10 cellular contexts compared by ENCODE assay signal in genomic region chr12:19234171-19234704, GRCh38.
DNase-seq lines count a peak whose midpoint lies in the region; ATAC-seq and TF ChIP-seq lines count a peak whose summit lies in the region.
"Had no signal": no experiment of that assay in that cellular context is flagged by ENCODE, and none has a peak within 500 bp of the region (broad histone marks: within the 10 kb centered on the region; RNA-seq: fewer than 3 reads in every experiment).

No MANE protein-coding gene starts in this region.

- H3K4me1 ChIP-seq in HEK293 (ENCODE audit: control insufficient read depth, insufficient read depth, low read length) (peaks cover 22% of the 10 kb centered on the region), gastroesophageal sphincter (peaks cover 20 to 67% (median 20%) of the 10 kb centered on the region in 3 donors), rectal smooth muscle tissue (ENCODE audit: control insufficient read depth, insufficient read depth, low read length) (peaks cover 7% of the 10 kb centered on the region)

- no peak for TF ChIP-seq POLR2A in gastroesophageal sphincter (IDR thresholded peaks at IDR 0.05)

- no peaks in the 10 kb centered on the region for H3K36me3 ChIP-seq in HEK293 (ENCODE audit: control insufficient read depth in 2 of 2, insufficient read depth in 1 of 2, low read length in 2 of 2)
- H3K36me3 ChIP-seq in gastroesophageal sphincter, result peaks cover 0 to 8% of the 10 kb centered on the region in 2 donors
- H3K36me3 ChIP-seq in rectal smooth muscle tissue (ENCODE audit: control insufficient read depth, insufficient read depth, low read length), result no peaks in the 10 kb centered on the region

- H3K27ac ChIP-seq in HEK293 (ENCODE audit: extremely low read depth, low read depth, low read length) (peak overlapping the region; percentile 18; the same call in 1 of the 2 replicates), gastroesophageal sphincter (peak overlapping the region; percentile 5 to 77 (median 70)), rectal smooth muscle tissue (ENCODE audit: low read depth, low read length) (peak overlapping the region; percentile 43)

- WGBS in gastroesophageal sphincter (ENCODE audit: low coverage in 1 of 2), 2 donors, result 10 to 26% methylated on average over 3 of the region's 3 CpGs

- H3K9me3 ChIP-seq in HEK293 (ENCODE audit: control insufficient read depth, insufficient read depth, low read depth, low read length) (no peaks in the 10 kb centered on the region), gastroesophageal sphincter (peaks cover 0 to 8% (median 0%) of the 10 kb centered on the region in 3 donors)

- TF ChIP-seq CTCF in HEK293 (tag by site-specific recombination; IDR thresholded peaks at IDR 0.05) (no peak), gastroesophageal sphincter (IDR thresholded peaks at IDR 0.05) (no peak)

- no peak for TF ChIP-seq EP300 in gastroesophageal sphincter (IDR thresholded peaks at IDR 0.05)

- POLR2A ChIA-PET in HEK293 (lab: Yijun Ruan, JAX), result no interaction called here

- no peak overlapping the region for H3K9ac ChIP-seq in rectal smooth muscle tissue (ENCODE audit: low read length)

- DNase-seq in hippocampal formation (lab: John Stamatoyannopoulos, UW), result no peak
- no peak for DNase-seq in activated CD4-positive, alpha-beta T cell treated with anti-CD3 and anti-CD28 coated beads, Interleukin-2, amount 50 U/mL, for 1 hour
- no peak for DNase-seq in T-helper 1 cell
- DNase-seq: stimulated activated CD8-positive, alpha-beta memory T cell treated with anti-CD3 and anti-CD28 coated beads, Interleukin-4, amount 100 ng/mL, for 48 hours had no signal

- ATAC-seq in SK-N-SH treated with all-trans-retinoic acid at 6 μM for 48 hours (peak; percentile 59), gastroesophageal sphincter (no peak), HG02973 (IDR thresholded peaks at IDR 0.05; ENCODE audit: unreplicated experiment) (no peak)
- ATAC-seq: activated T-helper 17 cell treated with anti-CD3 and anti-CD28 coated beads, Interleukin-2, amount 50 U/mL, for 72 hours had no signal

- CTCF ChIA-PET in HEK293 (lab: Yijun Ruan, JAX), result interaction anchor here (0.6 kb wide), 2 partner anchors 17 to 161 kb away, joined by 3 to 4 read pairs; no protein-coding TSS in a partner anchor

- H3K4me3 ChIP-seq in HEK293 (ENCODE audit: low read depth, low read length), result no peak overlapping the region
- no peak overlapping the region for H3K4me3 ChIP-seq in gastroesophageal sphincter
- H3K4me3 ChIP-seq in rectal smooth muscle tissue (ENCODE audit: low read length), result no peak overlapping the region

- H3K27me3 ChIP-seq in gastroesophageal sphincter, result no peaks in the 10 kb centered on the region
- H3K27me3 ChIP-seq in rectal smooth muscle tissue (ENCODE audit: control insufficient read depth, insufficient read depth, low read length), result no peaks in the 10 kb centered on the region

TF ChIP-seq in HEK293, 187 proteins besides CTCF, POLR2A, EP300 and RAD21 (continues in another document):
- TF ChIP-seq HOXD13 (CRISPR knock-in tag; IDR thresholded peaks at IDR 0.05; ENCODE audit: borderline replicate concordance), result 0 out of 2 replicates have a peak, but pooled peaks have one; percentile 30
- peak; percentile 94 for TF ChIP-seq TRIM28 (IDR thresholded peaks at IDR 0.05; ENCODE audit: borderline replicate concordance, low read length)
- peak; percentile 72 for TF ChIP-seq YY1 (tag by site-specific recombination; IDR thresholded peaks at IDR 0.05)
- TF ChIP-seq PRDM2 (tag by site-specific recombination; IDR thresholded peaks at IDR 0.05; ENCODE audit: borderline replicate concordance), result no peak
- TF ChIP-seq GLI2 (tag by site-specific recombination; IDR thresholded peaks at IDR 0.05; ENCODE audit: borderline replicate concordance, low read depth), result no peak
- TF ChIP-seq ZNF146 (tag by site-specific recombination; IDR thresholded peaks at IDR 0.05), result no peak

TF ChIP-seq in SK-N-SH treated with all-trans-retinoic acid at 6 μM for 48 hours, 23 proteins besides CTCF, POLR2A, EP300 and RAD21:
- TF ChIP-seq ESRRG (CRISPR knock-in tag; IDR thresholded peaks at IDR 0.05), result no peak
- no peak for TF ChIP-seq ZFP30 (CRISPR knock-in tag; IDR thresholded peaks at IDR 0.05)
- no peak for TF ChIP-seq PPARA (CRISPR knock-in tag; IDR thresholded peaks at IDR 0.05; ENCODE audit: borderline replicate concordance)
- TF ChIP-seq CREB5 (CRISPR knock-in tag; IDR thresholded peaks at IDR 0.05; ENCODE audit: low read depth), result no peak
- no peak for TF ChIP-seq SNAI2 (CRISPR knock-in tag; IDR thresholded peaks at IDR 0.05)
- no peak for TF ChIP-seq CSDC2 (CRISPR knock-in tag; IDR thresholded peaks at IDR 0.05)
- TF ChIP-seq BACH2 (CRISPR knock-in tag; IDR thresholded peaks at IDR 0.05; ENCODE audit: borderline replicate concordance), result no peak
- no peak for TF ChIP-seq ZNF8 (CRISPR knock-in tag; IDR thresholded peaks at IDR 0.05)
- no peak for TF ChIP-seq ISL1 (CRISPR knock-in tag; IDR thresholded peaks at IDR 0.05)
- TF ChIP-seq ARNTL (CRISPR knock-in tag; IDR thresholded peaks at IDR 0.05; ENCODE audit: borderline replicate concordance, low read depth), result no peak
- TF ChIP-seq GLIS3 (CRISPR knock-in tag; IDR thresholded peaks at IDR 0.05), result no peak
- no peak for TF ChIP-seq CSRNP3 (CRISPR knock-in tag; IDR thresholded peaks at IDR 0.05)
- no peak for TF ChIP-seq ZFP3 (CRISPR knock-in tag; IDR thresholded peaks at IDR 0.05)
- TF ChIP-seq OSR1 (CRISPR knock-in tag; IDR thresholded peaks at IDR 0.05), result no peak
- no peak for TF ChIP-seq TSHZ2 (CRISPR knock-in tag; IDR thresholded peaks at IDR 0.05)
- TF ChIP-seq ZNF565 (CRISPR knock-in tag; conservative IDR thresholded peaks at IDR 0.05; ENCODE audit: low read depth), result no peak
- no peak for TF ChIP-seq TOX (CRISPR knock-in tag; IDR thresholded peaks at IDR 0.05; ENCODE audit: borderline replicate concordance)
- TF ChIP-seq ZNF70 (CRISPR knock-in tag; IDR thresholded peaks at IDR 0.05), result no peak
- TF ChIP-seq RARB (CRISPR knock-in tag; IDR thresholded peaks at IDR 0.05), result no peak
TF ChIP-seq in SK-N-SH treated with all-trans-retinoic acid at 6 μM for 48 hours: peak in this region for 0.

Comparison
In these comparisons a context has a peak if more than half of its experiments do, and no peak if none do; other contexts are left out.
1. H3K27ac ChIP-seq: peak in every context shown above with its lines; median percentile 70 in gastroesophageal sphincter; 43 in rectal smooth muscle tissue; 18 in HEK293.